26 cellular contexts compared by ENCODE assay signal in the genomic region with DNA sequence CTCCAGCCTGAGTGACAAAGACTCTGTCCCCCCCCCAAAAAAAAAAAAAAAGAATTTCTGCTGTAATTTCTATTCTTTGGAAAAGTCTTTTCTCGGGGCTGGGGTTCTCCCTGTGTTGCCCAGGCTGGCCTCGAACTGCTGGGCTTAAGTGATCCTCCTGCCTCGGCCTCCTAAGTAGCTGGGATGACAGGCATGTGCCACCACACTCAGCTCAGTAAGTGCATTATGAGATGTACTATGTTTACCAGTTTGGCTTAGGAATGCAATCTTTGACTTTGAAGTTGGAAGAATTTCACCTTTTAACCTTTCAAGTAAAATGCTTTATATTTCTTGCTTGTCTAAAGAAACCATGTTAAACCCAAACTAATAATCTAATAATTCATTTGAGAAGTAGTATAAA. TPM values are rescaled to one million over a fixed set of nuclear protein-coding genes. Genes with fewer than 3 reads are reported as not detected.
DNase-seq lines count a peak whose midpoint lies in the region; ATAC-seq, FAIRE-seq and TF ChIP-seq lines count a peak whose summit lies in the region.
"Had no signal": no experiment of that assay in that cellular context is flagged by ENCODE, and none has a peak within 500 bp of the region (broad histone marks: within the 10 kb centered on the region; RNA-seq: fewer than 3 reads in every experiment).

No MANE protein-coding gene starts in this region.

- H3K4me2 ChIP-seq in K562 (ENCODE audit: insufficient read depth, low read length): no peak overlapping the region
- H3K4me2 ChIP-seq: BLaER1 had no signal

- no peak overlapping the region for H3K27ac ChIP-seq in K562 (ENCODE audit: extremely low read depth, low read depth, low read length)
- no peak overlapping the region for H3K27ac ChIP-seq in left lung
- no peak overlapping the region for H3K27ac ChIP-seq in upper lobe of right lung
- H3K27ac ChIP-seq: BLaER1 had no signal

- FAIRE-seq in K562 (lab: Jason Lieb, UNC): peak; percentile 35
- FAIRE-seq: A204.1, GM12878, GM12892, GM18507 had no signal

- H3K4me1 ChIP-seq in K562 (replicated peaks in 1 of 2; ENCODE audit: control insufficient read depth in 2 of 2, insufficient read depth in 2 of 2, low read length in 2 of 2) (no peaks in the 10 kb centered on the region), left lung (peaks cover 0 to 10% of the 10 kb centered on the region in 2 donors), upper lobe of right lung (no peaks in the 10 kb centered on the region)
- H3K4me1 ChIP-seq: BE2C, BLaER1 had no signal

- POLR2A ChIA-PET in K562 (lab: Yijun Ruan, JAX): no interaction called here

- no peaks in the 10 kb centered on the region for H3K79me2 ChIP-seq in K562 (ENCODE audit: control insufficient read depth, insufficient read depth, low read length)

- no peaks in the 10 kb centered on the region for H3K27me3 Mint-ChIP-seq in activated T-cell treated with anti-CD3 and anti-CD28 coated beads, Interleukin-2, amount 50 U/mL, for 72 hours (ENCODE audit: low read depth)
- H3K27me3 Mint-ChIP-seq in activated T-cell treated with anti-CD3 and anti-CD28 coated beads, Interleukin-2, amount 50 U/mL, for 4 hours (ENCODE audit: low read depth): no peaks in the 10 kb centered on the region
- H3K27me3 Mint-ChIP-seq: CD4-positive, alpha-beta memory T cell; CD8-positive, alpha-beta memory T cell had no signal

- H3K4me3 ChIP-seq in K562 (no peak overlapping the region), left lung (no peak overlapping the region), upper lobe of right lung (no peak overlapping the region)
- H3K4me3 ChIP-seq: BLaER1, GM12878 had no signal

- peaks cover 6% of the 10 kb centered on the region for H3K4me1 Mint-ChIP-seq in activated T-cell treated with anti-CD3 and anti-CD28 coated beads, Interleukin-2, amount 50 U/mL, for 72 hours (ENCODE audit: low read depth)
- no peaks in the 10 kb centered on the region for H3K4me1 Mint-ChIP-seq in activated T-cell treated with anti-CD3 and anti-CD28 coated beads, Interleukin-2, amount 50 U/mL, for 4 hours (ENCODE audit: low read depth)
- H3K4me1 Mint-ChIP-seq: CD4-positive, CD25-positive, alpha-beta regulatory T cell; CD8-positive, alpha-beta memory T cell had no signal

- H2AFZ ChIP-seq in K562 (ENCODE audit: low read depth, low read length): no peak overlapping the region

- H3K9me3 Mint-ChIP-seq in activated T-cell treated with anti-CD3 and anti-CD28 coated beads, Interleukin-2, amount 50 U/mL, for 72 hours: no peaks in the 10 kb centered on the region
- no peaks in the 10 kb centered on the region for H3K9me3 Mint-ChIP-seq in activated T-cell treated with anti-CD3 and anti-CD28 coated beads, Interleukin-2, amount 50 U/mL, for 4 hours
- H3K9me3 Mint-ChIP-seq: CD4-positive, CD25-positive, alpha-beta regulatory T cell; CD8-positive, alpha-beta memory T cell had no signal

- H3K9me1 ChIP-seq in K562 (ENCODE audit: control insufficient read depth, insufficient read depth, low read length): no peaks in the 10 kb centered on the region

- no peaks in the 10 kb centered on the region for H3K36me3 Mint-ChIP-seq in activated T-cell treated with anti-CD3 and anti-CD28 coated beads, Interleukin-2, amount 50 U/mL, for 72 hours (ENCODE audit: insufficient read depth in 2 of 2)
- H3K36me3 Mint-ChIP-seq in activated T-cell treated with anti-CD3 and anti-CD28 coated beads, Interleukin-2, amount 50 U/mL, for 4 hours (ENCODE audit: insufficient read depth): no peaks in the 10 kb centered on the region
- H3K36me3 Mint-ChIP-seq: CD14-positive monocyte; CD4-positive, alpha-beta memory T cell; CD4-positive, CD25-positive, alpha-beta regulatory T cell; CD8-positive, alpha-beta memory T cell had no signal

- H3K36me3 ChIP-seq in K562 (ENCODE audit: control insufficient read depth, insufficient read depth, low read length): no peaks in the 10 kb centered on the region
- H3K36me3 ChIP-seq in left lung: no peaks in the 10 kb centered on the region
- no peaks in the 10 kb centered on the region for H3K36me3 ChIP-seq in upper lobe of right lung
- H3K36me3 ChIP-seq: BE2C, BLaER1 had no signal

- no peak overlapping the region for H3K4me3 Mint-ChIP-seq in activated T-cell treated with anti-CD3 and anti-CD28 coated beads, Interleukin-2, amount 50 U/mL, for 72 hours
- no peak overlapping the region for H3K4me3 Mint-ChIP-seq in activated T-cell treated with anti-CD3 and anti-CD28 coated beads, Interleukin-2, amount 50 U/mL, for 4 hours
- H3K4me3 Mint-ChIP-seq: CD14-positive monocyte; CD4-positive, CD25-positive, alpha-beta regulatory T cell; CD8-positive, alpha-beta memory T cell had no signal

- no TSS peak for BruUV-seq in K562 (replicated peaks; lab: Mats Ljungman, UMichigan)

- no peak for TF ChIP-seq POLR2A in K562 (conservative IDR thresholded peaks at IDR 0.05)

- no peak for TF ChIP-seq CTCF in K562 (IDR thresholded peaks at IDR 0.05 in 2 of 3, conservative IDR thresholded peaks at IDR 0.05 in 1 of 3; ENCODE audit: insufficient read depth in 2 of 3, low read depth in 1 of 3, low read length in 3 of 3)
- TF ChIP-seq CTCF in left lung (IDR thresholded peaks at IDR 0.05): no peak
- no peak for TF ChIP-seq CTCF in upper lobe of right lung (IDR thresholded peaks at IDR 0.05)
- TF ChIP-seq CTCF in GM20000 (IDR thresholded peaks at IDR 0.05; ENCODE audit: extremely low read depth, missing control alignments): no peak

- H3K27me3 ChIP-seq in K562 (ENCODE audit: control insufficient read depth in 2 of 2, insufficient read depth in 2 of 2, low read length in 2 of 2): no peaks in the 10 kb centered on the region
- no peaks in the 10 kb centered on the region for H3K27me3 ChIP-seq in left lung
- H3K27me3 ChIP-seq in upper lobe of right lung: no peaks in the 10 kb centered on the region
- H3K27me3 ChIP-seq: BLaER1 had no signal

- TF ChIP-seq EP300 in K562 (IDR thresholded peaks at IDR 0.05; ENCODE audit: low read length): no peak

- no peaks in the 10 kb centered on the region for H3K9me3 ChIP-seq in K562 (replicated peaks; ENCODE audit: control insufficient read depth, insufficient read depth, low read depth, low read length)
- no peaks in the 10 kb centered on the region for H3K9me3 ChIP-seq in left lung
- H3K9me3 ChIP-seq in upper lobe of right lung: no peaks in the 10 kb centered on the region

- no peak for DNase-seq in activated T-cell treated with anti-CD3 and anti-CD28 coated beads, Interleukin-2, amount 50 U/mL, for 72 hours
- DNase-seq in activated T-cell treated with anti-CD3 and anti-CD28 coated beads, Interleukin-2, amount 50 U/mL, for 4 hours: no peak
- DNase-seq in K562 (ENCODE audit: extremely low read depth in 1 of 4, low spot score in 3 of 4) (no peak), left lung (no peak), upper lobe of right lung (no peak), GM20000 (ENCODE audit: low spot score) (no peak)
- DNase-seq: 8988T; ACHN; BE2C; C1 segment of cervical spinal cord; CD4-positive, alpha-beta memory T cell; CD4-positive, CD25-positive, alpha-beta regulatory T cell; CD8-positive, alpha-beta memory T cell; DMS 273 treated with DMSO at 0.1 percent for 48 hours; DMS153; DMS53; DND-41; EL; GDM1 had no signal

- ATAC-seq in activated T-cell treated with anti-CD3 and anti-CD28 coated beads, Interleukin-2, amount 50 U/mL, for 72 hours (replicated peaks in 1 of 2): no peak
- ATAC-seq in activated T-cell treated with anti-CD3 and anti-CD28 coated beads, Interleukin-2, amount 50 U/mL, for 4 hours: no peak
- ATAC-seq in K562 (no peak), left lung (peak; percentile 50), upper lobe of right lung (peak; percentile 32), HG03159 (IDR thresholded peaks at IDR 0.05; ENCODE audit: unreplicated experiment) (no peak)
- ATAC-seq: GM12878 had no signal

- TF ChIP-seq RAD21 in K562 (CRISPR knock-in tag; conservative IDR thresholded peaks at IDR 0.05 in 1 of 2, IDR thresholded peaks at IDR 0.05 in 1 of 2): no peak

- in situ Hi-C loops in K562 (cut with MboI): no loop called here

- no peaks in the 10 kb centered on the region for H4K20me1 ChIP-seq in K562 (replicated peaks; ENCODE audit: control insufficient read depth, insufficient read depth, low read length)
- H4K20me1 ChIP-seq: BLaER1 had no signal

- WGBS in K562 (ENCODE audit: insufficient coverage, low coverage, missing lambda C conversion rate): 45% methylated on average over 3 of the region's 3 CpGs

- H3K9ac ChIP-seq in K562 (ENCODE audit: insufficient read depth in 1 of 2, low read depth in 2 of 2, low read length in 2 of 2): no peak overlapping the region
- H3K9ac ChIP-seq: BLaER1 had no signal

- peak overlapping the region; percentile 14 for H3K27ac Mint-ChIP-seq in activated T-cell treated with anti-CD3 and anti-CD28 coated beads, Interleukin-2, amount 50 U/mL, for 72 hours
- H3K27ac Mint-ChIP-seq: CD14-positive monocyte; CD4-positive, alpha-beta memory T cell; CD4-positive, CD25-positive, alpha-beta regulatory T cell had no signal

- intact Hi-C loops in K562 (cut with micrococcal nuclease): no loop called here
- intact Hi-C loops in left lung (cut with DNase I): no loop called here
- intact Hi-C loops in upper lobe of right lung (cut with DNase I): no loop called here

- CTCF ChIA-PET in K562 (lab: Yijun Ruan, JAX; ENCODE audit: low intra/inter-chr PET ratio): no interaction called here

TF ChIP-seq in K562, 482 proteins besides CTCF, POLR2A, EP300 and RAD21 (continues in another document):
- TF ChIP-seq TCFL5 (CRISPR knock-in tag; conservative IDR thresholded peaks at IDR 0.05): no peak

RNA-seq across cellular contexts. Expression of gene ADCY7, which starts 28.0 kb away (rescaled TPM):
- 10 to 100 TPM; 67.5 to 97.1 TPM for total RNA-seq in activated T-cell treated with anti-CD3 and anti-CD28 coated beads, Interleukin-2, amount 50 U/mL, for 72 hours
- total RNA-seq in activated T-cell treated with anti-CD3 and anti-CD28 coated beads, Interleukin-2, amount 50 U/mL, for 4 hours: 10 to 100 TPM; 61.7 to 77.6 (median 70.7) TPM
- 155 and 371 TPM in 2 replicates for total RNA-seq in K562 (2011; cell fraction: chromatin; rRNA removed; ENCODE audit: low replicate concordance)
- 245 and 277 TPM in 2 replicates for total RNA-seq in K562 (2011; cell fraction: nucleolus; rRNA removed)
- total RNA-seq in K562 (2011; cell fraction: nucleoplasm; rRNA removed): 151 and 184 TPM in 2 replicates
- total RNA-seq in K562 (2014; rRNA removed) (59.0 and 73.5 TPM in 2 replicates), K562 (2014; rRNA removed; fragmentation: Illumina TruSeq; extraction: Trizol) (15.9 and 19.0 TPM in 2 replicates), K562 (2015; rRNA removed; fragmentation: Illumina TruSeq; extraction: Trizol) (28.6 and 29.9 TPM in 2 replicates), K562 (2021) (104 and 108 TPM in 2 replicates), left lung (100 to 1,000 TPM in 1 of 2 donors, 10 to 100 TPM in 1; 77.6 to 116 TPM), upper lobe of right lung (88.1 TPM)
- polyA plus RNA-seq in K562 (2011; rRNA removed) (28.6 and 31.0 TPM in 2 replicates), K562 (2014; fragmentation: Illumina TruSeq; extraction: Trizol) (26.4 and 37.3 TPM in 2 replicates), K562 (2014; fragmentation: Nextera tagmentation; extraction: Ambion mirVana) (1 to 10 TPM; 2.3 to 2.4 TPM), K562 (2014; rRNA removed) (49.4 and 64.0 TPM in 2 replicates)
- 19.2 and 48.3 TPM in 2 replicates for polyA plus RNA-seq in K562 (2011; cell fraction: cytosol; rRNA removed)
- polyA plus RNA-seq in K562 (2011; cell fraction: nucleus; rRNA removed): 193 and 347 TPM in 2 replicates
- polyA plus RNA-seq in K562 (2012): 53.4 and 59.6 TPM in 2 replicates
- polyA minus RNA-seq in K562 (2011; rRNA and poly(A)+ RNA removed): 27.7 and 54.0 TPM in 2 replicates
- 42.4 and 51.4 TPM in 2 replicates for polyA minus RNA-seq in K562 (2011; cell fraction: cytosol; rRNA and poly(A)+ RNA removed)
- polyA minus RNA-seq in K562 (2011; cell fraction: nucleus; rRNA and poly(A)+ RNA removed): 109 TPM in 2 replicates

Comparison
In these comparisons a context has a peak if more than half of its experiments do, and no peak if none do; other contexts are left out.
1. ATAC-seq: peak in left lung (single experiment) and upper lobe of right lung (single experiment); none in activated T-cell treated with anti-CD3 and anti-CD28 coated beads, Interleukin-2, amount 50 U/mL, for 72 hours (0 of 2), activated T-cell treated with anti-CD3 and anti-CD28 coated beads, Interleukin-2, amount 50 U/mL, for 4 hours (0 of 2), K562 (single experiment) and HG03159 (single experiment).